ENCODE assay signal across 18 cellular contexts in the genomic region with DNA sequence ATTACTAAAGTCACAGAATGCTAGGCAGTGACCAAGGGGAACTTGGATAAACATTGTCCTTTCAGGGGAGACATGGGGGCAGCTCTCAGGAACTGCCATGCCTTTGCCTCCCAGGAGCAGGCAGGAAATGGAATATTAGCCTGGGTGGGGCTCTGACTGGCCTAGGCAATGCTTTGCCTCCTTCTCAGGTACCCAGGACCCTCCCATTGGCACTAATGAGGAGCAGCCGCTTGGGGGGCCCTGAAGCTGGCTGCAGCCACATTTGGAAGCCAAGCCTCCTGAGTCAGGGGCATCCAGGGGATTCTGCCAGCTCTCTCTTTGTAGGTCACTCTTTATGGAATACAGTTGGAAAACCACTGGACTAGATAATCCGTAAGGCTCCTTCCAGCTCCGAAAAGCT. TPM values are rescaled to one million over a fixed set of nuclear protein-coding genes. Genes with fewer than 3 reads are reported as not detected.
"Had no signal": no experiment of that assay in that cellular context is flagged by ENCODE, and none has a peak within 500 bp of the region (broad histone marks: within the 10 kb centered on the region; RNA-seq: fewer than 3 reads in every experiment).

No MANE protein-coding gene starts in this region.

- H2AFZ ChIP-seq: parathyroid adenoma had no signal

- H3K36me3 Mint-ChIP-seq: memory B cell had no signal

- H3K79me2 ChIP-seq: parathyroid adenoma had no signal

- H3K9me3 ChIP-seq: heart left ventricle, testis, upper lobe of left lung had no signal

- FAIRE-seq: endometrium, islet of Langerhans had no signal

- H3K9ac ChIP-seq: parathyroid adenoma had no signal

- H3K27ac Mint-ChIP-seq: activated B cell treated with CpG ODN at 0.5 μM for 24 hours, memory B cell had no signal

- H3K27ac ChIP-seq: heart left ventricle, parathyroid adenoma, testis, upper lobe of left lung had no signal

- H3K27me3 ChIP-seq: heart left ventricle, testis, upper lobe of left lung had no signal

- H3K9me3 Mint-ChIP-seq: activated B cell treated with CpG ODN at 0.5 μM for 24 hours; activated T-cell treated with anti-CD3 and anti-CD28 coated beads, Interleukin-2, amount 50 U/mL, for 4 hours; memory B cell; nephron had no signal

- H3K36me3 ChIP-seq: heart left ventricle, upper lobe of left lung had no signal

- H3K4me3 ChIP-seq: heart left ventricle, testis, upper lobe of left lung had no signal

- H3K4me1 ChIP-seq: parathyroid adenoma had no signal

RNA-seq across cellular contexts. Expression of a gene that starts 5.5 kb away (rescaled TPM):
- total RNA-seq: activated B cell treated with CpG ODN at 0.5 μM for 24 hours; activated CD8-positive, alpha-beta memory T cell treated with anti-CD3 and anti-CD28 coated beads for 36 hours; activated T-cell treated with anti-CD3 and anti-CD28 coated beads, Interleukin-2, amount 50 U/mL, for 4 hours; cerebellum; epithelial cell of proximal tubule; fibroblast of villous mesenchyme; heart left ventricle; liver; myocyte; sciatic nerve; T-helper 1 cell treated with Interleukin-12 subunit alpha and Interleukin-12 subunit beta and Interleukin-4 antibody, amounts not matched to agents 30 ng/mL and 1 ng/mL, for 36 hours had no signal
- polyA plus RNA-seq: heart left ventricle, liver had no signal
